In genomic region chr16:56450275-56450889, GRCh38 we compare ENCODE assay signal across 8 cellular contexts. TPM values are rescaled to one million over a fixed set of nuclear protein-coding genes. Genes with fewer than 3 reads are reported as not detected.
DNase-seq lines count a peak whose midpoint lies in the region; ATAC-seq, FAIRE-seq and TF ChIP-seq lines count a peak whose summit lies in the region.

No MANE protein-coding gene starts in this region.

- intact Hi-C loops in stomach (cut with DNase I; ENCODE audit: low total_unique reads) = no loop called here

- TF ChIP-seq EP300 in A549 (IDR thresholded peaks at IDR 0.05) (no peak), stomach (IDR thresholded peaks at IDR 0.05) (no peak)

- no peaks in the 10 kb centered on the region for H3K9me3 ChIP-seq in A549
- H3K9me3 ChIP-seq in iPS-15b (ENCODE audit: control insufficient read depth, insufficient read depth, low read length) = no peaks in the 10 kb centered on the region
- no peaks in the 10 kb centered on the region for H3K9me3 ChIP-seq in stomach

- TF ChIP-seq POLR2A in A549 (IDR thresholded peaks at IDR 0.05; ENCODE audit: low read length) (no peak), stomach (IDR thresholded peaks at IDR 0.05) (no peak)

- CTCF ChIA-PET in A549 (lab: Yijun Ruan, JAX) = interaction anchor here (1.2 to 1.6 kb wide), 2 partner anchors 30 to 252 kb away, joined by 3 to 4 read pairs; no protein-coding TSS in a partner anchor

- H3K36me3 Mint-ChIP-seq in activated T-helper 17 cell treated with anti-CD3 and anti-CD28 coated beads, Interleukin-2, amount 50 U/mL, for 72 hours (ENCODE audit: low read depth) = peaks cover 92% of the 10 kb centered on the region

- ATAC-seq in A549 (no peak), GM18873 (IDR thresholded peaks at IDR 0.05; ENCODE audit: low FRiP score, unreplicated experiment) (peak; percentile 1)
- peak; percentile 13 for ATAC-seq in activated T-helper 17 cell treated with anti-CD3 and anti-CD28 coated beads, Interleukin-2, amount 50 U/mL, for 72 hours (replicated peaks)

- DNase-seq in A549 (ENCODE audit: low read depth in 1 of 2, low spot score in 1 of 2) (peak in 1 of 2 experiments; percentile 5), stomach (no peak), GOT3 (lab: John Stamatoyannopoulos, UW) (no peak), islet precursor cell (no peak), SIG-M5 treated with dmso at 0.1 percent for 504 hours (lab: John Stamatoyannopoulos, UW; ENCODE audit: unreplicated experiment) (no peak)

- H3K27me3 ChIP-seq in iPS-15b (ENCODE audit: control insufficient read depth, insufficient read depth, low read length) (no peaks in the 10 kb centered on the region), stomach (no peaks in the 10 kb centered on the region)

- peak overlapping the region; percentile 100 for H3K27ac Mint-ChIP-seq in activated T-helper 17 cell treated with anti-CD3 and anti-CD28 coated beads, Interleukin-2, amount 50 U/mL, for 72 hours

- peak overlapping the region; percentile 79 for H3K9ac ChIP-seq in iPS-15b (ENCODE audit: low read depth, low read length)

- peaks cover 39% of the 10 kb centered on the region for H3K4me1 Mint-ChIP-seq in activated T-helper 17 cell treated with anti-CD3 and anti-CD28 coated beads, Interleukin-2, amount 50 U/mL, for 72 hours

- H3K9me3 Mint-ChIP-seq in activated T-helper 17 cell treated with anti-CD3 and anti-CD28 coated beads, Interleukin-2, amount 50 U/mL, for 72 hours = no peaks in the 10 kb centered on the region

- peak overlapping the region; percentile 81 to 93 for H3K27ac ChIP-seq in A549
- H3K27ac ChIP-seq in stomach = peak overlapping the region in 3 of 5 donors; percentile 83 to 90 (median 85)

- H3K4me3 ChIP-seq in A549 (peak overlapping the region; percentile 74), iPS-15b (ENCODE audit: low read depth, low read length) (peak overlapping the region; percentile 96), stomach (peak overlapping the region; percentile 72 to 98 (median 86))

- no peaks in the 10 kb centered on the region for H3K27me3 Mint-ChIP-seq in activated T-helper 17 cell treated with anti-CD3 and anti-CD28 coated beads, Interleukin-2, amount 50 U/mL, for 72 hours

- WGBS in A549 (ENCODE audit: missing lambda C conversion rate) = 22% methylated on average over 13 of the region's 13 CpGs
- WGBS in stomach, 5 donors = 6 to 10% (median 9%) methylated on average over 13 of the region's 13 CpGs

- H3K4me1 ChIP-seq in A549 (peaks cover 36% of the 10 kb centered on the region), iPS-15b (ENCODE audit: control insufficient read depth, insufficient read depth, low read length) (peaks cover 14% of the 10 kb centered on the region), stomach (peaks cover 29 to 50% (median 40%) of the 10 kb centered on the region in 4 donors)

- TF ChIP-seq CTCF in A549 (IDR thresholded peaks at IDR 0.05) = no peak
- TF ChIP-seq CTCF in stomach (IDR thresholded peaks at IDR 0.05) = no peak

- H3K36me3 ChIP-seq in iPS-15b (ENCODE audit: control insufficient read depth, insufficient read depth, low read length) (peaks cover 2% of the 10 kb centered on the region), stomach (peaks cover 19 to 44% (median 41%) of the 10 kb centered on the region in 4 donors)

- peak overlapping the region; percentile 88 for H3K4me3 Mint-ChIP-seq in activated T-helper 17 cell treated with anti-CD3 and anti-CD28 coated beads, Interleukin-2, amount 50 U/mL, for 72 hours

- no peak for TF ChIP-seq RAD21 in A549 (conservative IDR thresholded peaks at IDR 0.05 in 1 of 2, IDR thresholded peaks at IDR 0.05 in 1 of 2)

- POLR2A ChIA-PET in A549 (lab: Yijun Ruan, JAX) = interaction anchor here (1.4 kb wide), 1 partner anchor 118 kb away, joined by 5 read pairs; no protein-coding TSS in a partner anchor

- FAIRE-seq in A549 (lab: Jason Lieb, UNC) = no peak

- peak overlapping the region; percentile 96 for H3K4me2 ChIP-seq in A549

TF ChIP-seq in A549, 52 proteins besides CTCF, POLR2A, EP300 and RAD21:
- TF ChIP-seq, protein P1, sequence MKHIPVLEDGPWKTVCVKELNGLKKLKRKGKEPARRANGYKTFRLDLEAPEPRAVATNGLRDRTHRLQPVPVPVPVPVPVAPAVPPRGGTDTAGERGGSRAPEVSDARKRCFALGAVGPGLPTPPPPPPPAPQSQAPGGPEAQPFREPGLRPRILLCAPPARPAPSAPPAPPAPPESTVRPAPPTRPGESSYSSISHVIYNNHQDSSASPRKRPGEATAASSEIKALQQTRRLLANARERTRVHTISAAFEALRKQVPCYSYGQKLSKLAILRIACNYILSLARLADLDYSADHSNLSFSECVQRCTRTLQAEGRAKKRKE (CRISPR knock-in tag; IDR thresholded peaks at IDR 0.05; ENCODE audit: low read depth) = no peak
- TF ChIP-seq RFX5 (IDR thresholded peaks at IDR 0.05) (no peak), JUNB (IDR thresholded peaks at IDR 0.05) (no peak), POLR2AphosphoS2 (conservative IDR thresholded peaks at IDR 0.05; ENCODE audit: low read length) (no peak), GATA3 (IDR thresholded peaks at IDR 0.05; ENCODE audit: borderline replicate concordance) (no peak), FOXS1 (CRISPR knock-in tag; IDR thresholded peaks at IDR 0.05) (no peak), MAX (IDR thresholded peaks at IDR 0.05) (no peak), NR3C1 (IDR thresholded peaks at IDR 0.05) (no peak), JUN (IDR thresholded peaks at IDR 0.05) (no peak), MYC (IDR thresholded peaks at IDR 0.05; ENCODE audit: borderline replicate concordance, low read length) (no peak), CHD4 (IDR thresholded peaks at IDR 0.05; ENCODE audit: borderline replicate concordance) (no peak), HDAC2 (IDR thresholded peaks at IDR 0.05) (no peak), RNF2 (IDR thresholded peaks at IDR 0.05; ENCODE audit: borderline replicate concordance, low read depth) (no peak), NFE2L2 (conservative IDR thresholded peaks at IDR 0.05; ENCODE audit: low read length) (no peak), MAFK (IDR thresholded peaks at IDR 0.05; ENCODE audit: partially characterized antibody) (no peak), KDM1A (IDR thresholded peaks at IDR 0.05; ENCODE audit: low read depth) (no peak), HOXA7 (CRISPR knock-in tag; IDR thresholded peaks at IDR 0.05) (no peak)

RNA-seq across cellular contexts. Expression of gene NUDT21, which starts 0.8 kb away (rescaled TPM):
- polyA plus RNA-seq in A549 (2011; rRNA removed) = 128 and 153 TPM in 2 replicates
- 62.1 and 69.5 TPM in 2 replicates for polyA plus RNA-seq in A549 (2012; cell fraction: cytosol; rRNA removed)
- 34.0 and 51.1 TPM in 2 replicates for polyA plus RNA-seq in A549 (2012; cell fraction: nucleus; rRNA removed)
- polyA plus RNA-seq in A549 (2017; fragmentation: RNase III; extraction: RNeasy Plus Mini Kit Qiagen cat#74134 plus additional on column Dnase treatment) = 58.7 to 68.4 TPM (median 62.8 TPM) in 3 replicates
- polyA minus RNA-seq in A549 (2011; rRNA and poly(A)+ RNA removed) = 52.8 and 71.6 TPM in 2 replicates
- 100 to 1,000 TPM; 262 to 288 TPM for total RNA-seq in activated T-helper 17 cell treated with anti-CD3 and anti-CD28 coated beads, Interleukin-2, amount 50 U/mL, for 72 hours
- total RNA-seq in stomach = 100 to 1,000 TPM in 2 of 5 donors, 10 to 100 TPM in 2, 1 to 10 TPM in 1; 6.4 to 174 (median 30.4) TPM
- polyA plus RNA-seq in stomach = 10 to 100 TPM; 19.4 to 28.6 (median 26.0) TPM

RNA-seq across cellular contexts. Expression of gene OGFOD1, which starts 1.0 kb away (rescaled TPM):
- polyA plus RNA-seq in A549 (2011; rRNA removed) (72.6 and 94.1 TPM in 2 replicates), A549 (2017; fragmentation: RNase III; extraction: RNeasy Plus Mini Kit Qiagen cat#74134 plus additional on column Dnase treatment) (71.6 to 79.7 TPM (median 72.7 TPM) in 3 replicates), stomach (1 to 10 TPM; 8.4 to 8.7 (median 8.6) TPM)
- 25.7 and 30.4 TPM in 2 replicates for polyA plus RNA-seq in A549 (2012; cell fraction: cytosol; rRNA removed)
- polyA plus RNA-seq in A549 (2012; cell fraction: nucleus; rRNA removed) = 12.7 and 17.1 TPM in 2 replicates
- polyA minus RNA-seq in A549 (2011; rRNA and poly(A)+ RNA removed) = 45.3 and 52.9 TPM in 2 replicates
- 10 to 100 TPM; 28.8 to 59.9 TPM for total RNA-seq in activated T-helper 17 cell treated with anti-CD3 and anti-CD28 coated beads, Interleukin-2, amount 50 U/mL, for 72 hours
- 100 to 1,000 TPM in 1 of 5 donors, 10 to 100 TPM in 4; 16.3 to 167 (median 38.0) TPM for total RNA-seq in stomach

RNA-seq across cellular contexts. Expression of gene AMFR, which starts 25.0 kb away (rescaled TPM):
- polyA plus RNA-seq in A549 (2011; rRNA removed) = 88.5 and 92.8 TPM in 2 replicates
- 57.5 and 68.6 TPM in 2 replicates for polyA plus RNA-seq in A549 (2012; cell fraction: cytosol; rRNA removed)
- polyA plus RNA-seq in A549 (2012; cell fraction: nucleus; rRNA removed) = 92.4 and 94.5 TPM in 2 replicates
- 61.3 to 68.9 TPM (median 68.6 TPM) in 3 replicates for polyA plus RNA-seq in A549 (2017; fragmentation: RNase III; extraction: RNeasy Plus Mini Kit Qiagen cat#74134 plus additional on column Dnase treatment)
- polyA minus RNA-seq in A549 (2011; rRNA and poly(A)+ RNA removed) = 473 and 499 TPM in 2 replicates
- 10 to 100 TPM; 37.5 to 39.7 TPM for total RNA-seq in activated T-helper 17 cell treated with anti-CD3 and anti-CD28 coated beads, Interleukin-2, amount 50 U/mL, for 72 hours
- 100 to 1,000 TPM in 3 of 5 donors, 10 to 100 TPM in 2; 43.7 to 254 (median 102) TPM for total RNA-seq in stomach
- polyA plus RNA-seq in stomach = 10 to 100 TPM; 16.8 to 30.9 (median 17.4) TPM

Comparison
In these comparisons a context has a peak if more than half of its experiments do, and no peak if none do; other contexts are left out.
1. ATAC-seq: peak in GM18873 (single experiment) and activated T-helper 17 cell treated with anti-CD3 and anti-CD28 coated beads, Interleukin-2, amount 50 U/mL, for 72 hours (single experiment); none in A549 (0 of 2).
2. Peak in every context shown above with its lines, with median percentiles within 50 percentile points of each other: H3K4me3 ChIP-seq.